Comparison of ENCODE assay signal across 15 cellular contexts in genomic region chr5:52786391-52786790, GRCh38. TPM values are rescaled to one million over a fixed set of nuclear protein-coding genes. Genes with fewer than 3 reads are reported as not detected.
A peak's percentile ranks its signal among the peaks of the same experiment; 100 is the strongest.
DNase-seq lines count a peak whose midpoint lies in the region; ATAC-seq lines count a peak whose summit lies in the region.
"Had no signal": no experiment of that assay in that cellular context is flagged by ENCODE, and none has a peak within 500 bp of the region (broad histone marks: within the 10 kb centered on the region; RNA-seq: fewer than 3 reads in every experiment).

No MANE protein-coding gene starts in this region.

- no peaks in the 10 kb centered on the region for H3K36me3 Mint-ChIP-seq in activated T-cell treated with anti-CD3 and anti-CD28 coated beads, Interleukin-2, amount 50 U/mL, for 4 hours (ENCODE audit: insufficient read depth)
- H3K36me3 Mint-ChIP-seq in T-cell (no peaks in the 10 kb centered on the region), immature natural killer cell (peaks cover 0 to 3% (median 0%) of the 10 kb centered on the region in 3 donors)
- H3K36me3 Mint-ChIP-seq: naive thymus-derived CD8-positive, alpha-beta T cell had no signal

- peaks cover 10% of the 10 kb centered on the region for H3K27me3 Mint-ChIP-seq in activated T-cell treated with anti-CD3 and anti-CD28 coated beads, Interleukin-2, amount 50 U/mL, for 4 hours (ENCODE audit: low read depth)
- H3K27me3 Mint-ChIP-seq in T-cell, result peaks cover 0 to 10% of the 10 kb centered on the region in 2 donors
- H3K27me3 Mint-ChIP-seq in immature natural killer cell (ENCODE audit: low read depth in 3 of 3), result peaks cover 14 to 19% (median 17%) of the 10 kb centered on the region in 3 donors

- peaks cover 10% of the 10 kb centered on the region for H3K4me1 ChIP-seq in stomach smooth muscle (ENCODE audit: control insufficient read depth, insufficient read depth, low read length)

- peak overlapping the region; percentile 88 for H3K27ac ChIP-seq in stomach smooth muscle (ENCODE audit: low read length)

- H3K9me3 ChIP-seq in stomach smooth muscle (ENCODE audit: control insufficient read depth in 2 of 2, low read length in 2 of 2), result no peaks in the 10 kb centered on the region
- H3K9me3 ChIP-seq: body of pancreas had no signal

- peak overlapping the region; percentile 47 for H3K4me3 Mint-ChIP-seq in activated T-cell treated with anti-CD3 and anti-CD28 coated beads, Interleukin-2, amount 50 U/mL, for 4 hours
- peak overlapping the region in 2 of 3 donors; percentile 19 to 93 for H3K4me3 Mint-ChIP-seq in T-cell
- H3K4me3 Mint-ChIP-seq in immature natural killer cell, result peak overlapping the region in 4 of 5 donors; percentile 11 to 48 (median 20)

- H3K4me3 ChIP-seq in stomach smooth muscle (ENCODE audit: low read length in 2 of 2), result peak overlapping the region in 1 of 2 donors; percentile 81

- no peak for ATAC-seq in activated T-cell treated with anti-CD3 and anti-CD28 coated beads, Interleukin-2, amount 50 U/mL, for 4 hours
- ATAC-seq in T-cell (replicated peaks in 1 of 4), result no peak
- ATAC-seq in HG02973 (IDR thresholded peaks at IDR 0.05; ENCODE audit: unreplicated experiment), result no peak
- no peak for ATAC-seq in GM18873 (IDR thresholded peaks at IDR 0.05; ENCODE audit: low FRiP score, unreplicated experiment)

- peaks cover 28% of the 10 kb centered on the region for H3K4me1 Mint-ChIP-seq in activated T-cell treated with anti-CD3 and anti-CD28 coated beads, Interleukin-2, amount 50 U/mL, for 4 hours (ENCODE audit: low read depth)
- H3K4me1 Mint-ChIP-seq in T-cell (peaks cover 20 to 40% (median 29%) of the 10 kb centered on the region in 3 donors), immature natural killer cell (peaks cover 16 to 47% of the 10 kb centered on the region in 2 donors)

- POLR2A ChIA-PET in T-cell (lab: Charles Lee), result no interaction called here

- no peaks in the 10 kb centered on the region for H3K9me3 Mint-ChIP-seq in activated T-cell treated with anti-CD3 and anti-CD28 coated beads, Interleukin-2, amount 50 U/mL, for 4 hours
- no peaks in the 10 kb centered on the region for H3K9me3 Mint-ChIP-seq in T-cell
- H3K9me3 Mint-ChIP-seq in immature natural killer cell, result peaks cover 0 to 1% (median 0%) of the 10 kb centered on the region in 6 donors
- H3K9me3 Mint-ChIP-seq: activated T-helper 2 cell treated with anti-CD3 and anti-CD28 coated beads, Interferon-gamma antibody, Interleukin-2, Interleukin-4, amounts not matched to agents 10 μg/mL and 5 μg/mL and 100 μg/mL, durations not matched to agents 14 hours and 24 hours and 36 hours; naive thymus-derived CD8-positive, alpha-beta T cell; stimulated activated naive CD8-positive, alpha-beta T cell treated with anti-CD3 and anti-CD28 coated beads, Interleukin-15, Interleukin-2, amounts not matched to agents 100 ng/mL and 50 ng/mL, for 24 hours had no signal

- no peak overlapping the region for H3K9ac ChIP-seq in stomach smooth muscle (ENCODE audit: low read length in 2 of 2)

- DNase-seq in activated T-cell treated with anti-CD3 and anti-CD28 coated beads, Interleukin-2, amount 50 U/mL, for 4 hours, result no peak
- DNase-seq in activated T-cell treated with anti-CD3 and anti-CD28 coated beads for 4 hours (no peak), T-cell (no peak), immature natural killer cell (no peak), HK-2 (ENCODE audit: unreplicated experiment) (no peak)
- DNase-seq: ACHN, T-helper 9 cell had no signal

- peaks cover 0 to 5% of the 10 kb centered on the region in 2 donors for H3K36me3 ChIP-seq in stomach smooth muscle (ENCODE audit: control insufficient read depth in 2 of 2, insufficient read depth in 2 of 2, low read length in 2 of 2)

- H3K27me3 ChIP-seq in stomach smooth muscle (ENCODE audit: control insufficient read depth in 1 of 2, insufficient read depth in 2 of 2, low read length in 2 of 2), result no peaks in the 10 kb centered on the region
- H3K27me3 ChIP-seq: body of pancreas had no signal

- peak overlapping the region in 1 of 2 donors; percentile 9 for H3K27ac Mint-ChIP-seq in T-cell
- H3K27ac Mint-ChIP-seq in immature natural killer cell, result no peak overlapping the region
- H3K27ac Mint-ChIP-seq: activated T-helper 2 cell treated with anti-CD3 and anti-CD28 coated beads, Interferon-gamma antibody, Interleukin-2, Interleukin-4, amounts not matched to agents 10 μg/mL and 5 μg/mL and 100 μg/mL, durations not matched to agents 14 hours and 24 hours and 36 hours; H9 had no signal

- CTCF ChIA-PET in T-cell (lab: Charles Lee), result interaction anchor here (0.6 to 1.9 kb wide), 4 partner anchors 13 to 131 kb away, joined by 3 to 13 read pairs (median 6); no protein-coding TSS in a partner anchor

RNA-seq across cellular contexts. Expression of gene ITGA1, which starts 1.3 kb away (rescaled TPM):
- 1 to 10 TPM; 2.1 to 6.3 (median 4.7) TPM for total RNA-seq in activated T-cell treated with anti-CD3 and anti-CD28 coated beads, Interleukin-2, amount 50 U/mL, for 4 hours
- 10 to 100 TPM in 1 of 5 donors, 1 to 10 TPM in 4; 2.9 to 13.0 (median 6.8) TPM for total RNA-seq in T-cell
- 1 to 10 TPM in 1 of 3 donors, not detected in 2; 7.3 TPM for polyA plus RNA-seq in immature natural killer cell

RNA-seq across cellular contexts. Expression of gene PELO, which starts 1.3 kb away (rescaled TPM):
- total RNA-seq in activated T-cell treated with anti-CD3 and anti-CD28 coated beads, Interleukin-2, amount 50 U/mL, for 4 hours, result 10 to 100 TPM; 21.2 to 26.5 (median 23.7) TPM
- 10 to 100 TPM in 3 of 5 donors, 1 to 10 TPM in 2; 7.3 to 18.2 (median 13.8) TPM for total RNA-seq in T-cell
- 10 to 100 TPM in 1 of 3 donors, 1 to 10 TPM in 2; 1.3 to 10.5 (median 2.3) TPM for polyA plus RNA-seq in immature natural killer cell
